In the genomic region with DNA sequence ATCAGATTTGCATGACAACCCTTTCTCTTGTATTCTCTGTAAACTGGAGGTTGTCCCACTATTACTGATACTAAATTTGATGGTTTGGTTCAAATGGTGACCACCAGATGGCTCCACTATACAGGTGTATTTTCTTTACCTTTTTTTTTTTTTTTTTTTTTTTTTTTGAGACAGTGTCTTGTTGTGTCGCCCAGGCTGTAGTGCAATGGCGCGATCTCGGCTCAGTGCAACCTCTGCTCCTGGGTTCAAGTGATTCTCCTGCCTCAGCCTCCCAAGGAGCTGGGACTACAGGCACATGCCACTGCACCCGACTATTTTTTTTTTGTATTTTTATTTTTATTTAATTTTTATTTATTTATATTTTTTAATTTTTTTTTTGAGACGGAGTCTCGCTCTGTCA, we compare ENCODE assay signal across 8 cellular contexts. TPM values are rescaled to one million over a fixed set of nuclear protein-coding genes. Genes with fewer than 3 reads are reported as not detected.
DNase-seq lines count a peak whose midpoint lies in the region; ATAC-seq and TF ChIP-seq lines count a peak whose summit lies in the region.

No MANE protein-coding gene starts in this region.

- H3K9me2 ChIP-seq in DOHH2 (replicated peaks; ENCODE audit: control insufficient read depth, low read length), result no peaks in the 10 kb centered on the region

- peaks cover 24% of the 10 kb centered on the region for H3K36me3 ChIP-seq in DOHH2 (ENCODE audit: control insufficient read depth, low read length)
- H3K36me3 ChIP-seq in adipocyte (ENCODE audit: control insufficient read depth, insufficient read depth, low read length, severe bottlenecking), result no peaks in the 10 kb centered on the region
- H3K36me3 ChIP-seq in left lung, result no peaks in the 10 kb centered on the region

- peaks cover 42% of the 10 kb centered on the region for H3K79me2 ChIP-seq in DOHH2 (ENCODE audit: control insufficient read depth, low read length)

- peaks cover 18% of the 10 kb centered on the region for H3K4me1 ChIP-seq in DOHH2 (ENCODE audit: control insufficient read depth, low read length)
- H3K4me1 ChIP-seq in adipocyte (ENCODE audit: control insufficient read depth, insufficient read depth, low read length), result peaks cover 27% of the 10 kb centered on the region
- H3K4me1 ChIP-seq in left lung, result peaks cover 9 to 49% of the 10 kb centered on the region in 2 donors

- peak; percentile 36 for ATAC-seq in left lung
- ATAC-seq in HG03565 (IDR thresholded peaks at IDR 0.05; ENCODE audit: unreplicated experiment), result no peak
- ATAC-seq in HG03469 (IDR thresholded peaks at IDR 0.05; ENCODE audit: unreplicated experiment), result no peak

- no peak overlapping the region for H3K27ac ChIP-seq in DOHH2 (ENCODE audit: low read depth, low read length)
- no peak overlapping the region for H3K27ac ChIP-seq in left lung

- no peak overlapping the region for H3K9ac ChIP-seq in adipocyte (ENCODE audit: low read length)

- peak; percentile 49 for TF ChIP-seq CTCF in DOHH2 (IDR thresholded peaks at IDR 0.05; ENCODE audit: low read depth, low read length, poor library complexity, severe bottlenecking)
- TF ChIP-seq CTCF in left lung (IDR thresholded peaks at IDR 0.05), result peak in 1 of 2 donors; percentile 37

- no peak overlapping the region for H3K4me2 ChIP-seq in DOHH2 (ENCODE audit: low read length)

- H3K27me3 ChIP-seq in DOHH2 (ENCODE audit: control insufficient read depth, low read length), result no peaks in the 10 kb centered on the region
- no peaks in the 10 kb centered on the region for H3K27me3 ChIP-seq in adipocyte (replicated peaks; ENCODE audit: control insufficient read depth, insufficient read depth, low read length)
- no peaks in the 10 kb centered on the region for H3K27me3 ChIP-seq in left lung

- H3K9me3 ChIP-seq in DOHH2 (ENCODE audit: control insufficient read depth, insufficient read depth, low read length) (no peaks in the 10 kb centered on the region), adipocyte (ENCODE audit: control insufficient read depth, low read length) (no peaks in the 10 kb centered on the region), left lung (no peaks in the 10 kb centered on the region)

- DNase-seq in A172 (ENCODE audit: low spot score) (peak; percentile 37), NCI-H146 treated with DMSO at 0.1 percent for 48 hours (lab: John Stamatoyannopoulos, UW; ENCODE audit: unreplicated experiment) (peak; percentile 64), adipocyte (ENCODE audit: low read depth) (peak; percentile 58), left lung (no peak), SIG-M5 (lab: John Stamatoyannopoulos, UW) (no peak)

- no peaks in the 10 kb centered on the region for H3F3A ChIP-seq in DOHH2 (ENCODE audit: control insufficient read depth, insufficient read depth)

- intact Hi-C loops in left lung (cut with DNase I), result no loop called here

- H3K4me3 ChIP-seq in DOHH2 (ENCODE audit: low read length) (no peak overlapping the region), adipocyte (ENCODE audit: low read length) (no peak overlapping the region), left lung (no peak overlapping the region)

- no peaks in the 10 kb centered on the region for H4K20me1 ChIP-seq in DOHH2 (ENCODE audit: control insufficient read depth, insufficient read depth, low read depth, low read length)

RNA-seq across cellular contexts. Expression of a gene that starts 6.6 kb away (rescaled TPM):
- total RNA-seq in A172 (2014; rRNA removed; shearing (Covaris generic)), result 98.3 and 115 TPM in 2 replicates
- total RNA-seq in left lung, result 100 to 1,000 TPM in 1 of 2 donors, 10 to 100 TPM in 1; 66.6 to 104 TPM

RNA-seq across cellular contexts. Expression of a gene that starts 27.7 kb away (rescaled TPM):
- 155 and 160 TPM in 2 replicates for total RNA-seq in A172 (2014; rRNA removed; shearing (Covaris generic))
- 100 to 1,000 TPM; 179 to 879 TPM for total RNA-seq in left lung

RNA-seq across cellular contexts. Expression of a gene that starts 41.1 kb away (rescaled TPM):
- total RNA-seq in A172 (2014; rRNA removed; shearing (Covaris generic)), result 45.3 and 46.1 TPM in 2 replicates
- total RNA-seq in left lung, result 100 to 1,000 TPM in 1 of 2 donors, 10 to 100 TPM in 1; 31.4 to 116 TPM

Comparison
In these comparisons a context has a peak if more than half of its experiments do, and no peak if none do; other contexts are left out.
1. DNase-seq: peak in A172 (single experiment), NCI-H146 treated with DMSO at 0.1 percent for 48 hours (single experiment) and adipocyte (single experiment); none in left lung (0 of 2) and SIG-M5 (single experiment).